Comparison of ENCODE assay signal across 8 cellular contexts in the genomic region with DNA sequence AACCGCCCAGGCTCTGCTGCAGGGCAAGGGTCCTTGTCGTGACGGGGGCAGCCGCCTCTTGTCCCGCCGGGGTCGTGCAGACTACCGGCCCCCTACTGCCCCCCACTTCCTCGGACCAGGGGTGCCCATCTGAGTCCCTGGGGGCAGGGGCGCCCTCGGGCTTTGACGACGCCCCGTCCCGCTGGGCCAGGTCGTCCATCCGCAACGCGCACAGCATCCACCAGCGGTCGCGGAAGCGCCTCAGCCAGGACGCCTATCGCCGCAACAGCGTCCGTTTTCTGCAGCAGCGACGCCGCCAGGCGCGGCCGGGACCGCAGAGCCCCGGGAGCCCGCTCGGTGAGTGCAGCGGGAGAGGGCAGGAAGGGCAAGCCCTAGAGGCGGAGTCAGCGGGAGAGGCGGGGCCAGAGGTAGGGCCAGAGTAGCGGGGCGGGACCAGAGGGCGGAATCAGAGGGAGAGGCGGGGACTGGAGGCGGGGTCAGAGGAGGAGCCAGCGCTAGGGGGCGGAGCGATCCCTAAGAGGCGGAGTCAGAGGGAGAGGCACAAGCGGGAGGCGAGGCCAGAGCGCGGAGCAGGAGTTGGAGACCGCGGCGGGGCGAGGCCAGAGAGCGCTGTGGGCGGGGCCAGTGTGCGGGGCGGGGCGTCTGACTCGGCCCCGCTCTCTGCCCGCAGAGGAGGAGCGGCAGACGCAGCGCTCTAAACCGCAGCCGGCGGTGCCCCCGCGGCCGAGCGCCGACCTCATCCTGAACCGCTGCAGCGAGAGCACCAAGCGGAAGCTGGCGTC. TPM values are rescaled to one million over a fixed set of nuclear protein-coding genes. Genes with fewer than 3 reads are reported as not detected.
A peak's percentile ranks its signal among the peaks of the same experiment; 100 is the strongest.
DNase-seq lines count a peak whose midpoint lies in the region; ATAC-seq and TF ChIP-seq lines count a peak whose summit lies in the region.
"Not testable (repeated sequence)": the region's sequence is repeated elsewhere in the genome, so short reads cannot be mapped to it uniquely, and the experiment has no call there.

No MANE protein-coding gene starts in this region.

- not testable (repeated sequence) for TF ChIP-seq EP300 in tibial nerve (IDR thresholded peaks at IDR 0.05)

- not testable (repeated sequence) for H3K36me3 ChIP-seq in tibial nerve

- TF ChIP-seq CTCF in tibial nerve (IDR thresholded peaks at IDR 0.05) = not testable (repeated sequence)

- H3K4me3 Mint-ChIP-seq in activated naive CD8-positive, alpha-beta T cell treated with anti-CD3 and anti-CD28 coated beads, Interleukin-2, amount 10 ng/mL, durations not matched to agents 7 days and 5 days = peak overlapping the region; percentile 39

- not testable (repeated sequence) for H3K4me1 ChIP-seq in tibial nerve

- not testable (repeated sequence) for H3K9me3 Mint-ChIP-seq in activated naive CD8-positive, alpha-beta T cell treated with anti-CD3 and anti-CD28 coated beads, Interleukin-2, amount 10 ng/mL, durations not matched to agents 7 days and 5 days

- H3K4me1 Mint-ChIP-seq in activated naive CD8-positive, alpha-beta T cell treated with anti-CD3 and anti-CD28 coated beads, Interleukin-2, amount 10 ng/mL, durations not matched to agents 7 days and 5 days = not testable (repeated sequence)

- not testable (repeated sequence) for H3K27me3 ChIP-seq in tibial nerve

- H3K4me3 ChIP-seq in tibial nerve = peak overlapping the region in 2 of 4 donors; percentile 31 to 47

- peak; percentile 68 for ATAC-seq in GM18861 (IDR thresholded peaks at IDR 0.05; ENCODE audit: unreplicated experiment)
- ATAC-seq in HG03045 (IDR thresholded peaks at IDR 0.05; ENCODE audit: unreplicated experiment) = peak; percentile 85
- ATAC-seq in activated naive CD8-positive, alpha-beta T cell treated with anti-CD3 and anti-CD28 coated beads, Interleukin-2, amount 10 ng/mL, durations not matched to agents 7 days and 5 days (ENCODE audit: low read depth) = peak; percentile 90
- peak; percentile 98 for ATAC-seq in Right ventricle myocardium inferior

- not testable (repeated sequence) for H3K36me3 Mint-ChIP-seq in activated naive CD8-positive, alpha-beta T cell treated with anti-CD3 and anti-CD28 coated beads, Interleukin-2, amount 10 ng/mL, durations not matched to agents 7 days and 5 days

- POLR2A ChIA-PET in activated naive CD8-positive, alpha-beta T cell treated with anti-CD3 and anti-CD28 coated beads, Interleukin-2, amount 10 ng/mL, durations not matched to agents 7 days and 5 days (lab: Charles Lee) = not testable (repeated sequence)

- TF ChIP-seq POLR2A in tibial nerve (IDR thresholded peaks at IDR 0.05) = not testable (repeated sequence)

- H3K27me3 Mint-ChIP-seq in activated naive CD8-positive, alpha-beta T cell treated with anti-CD3 and anti-CD28 coated beads, Interleukin-2, amount 10 ng/mL, durations not matched to agents 7 days and 5 days = not testable (repeated sequence)

- intact Hi-C loops in Right ventricle myocardium inferior (cut with DNase I); posterior cingulate gyrus (cut with DNase I): not testable (repeated sequence)

- not testable (repeated sequence) for H3K9me3 ChIP-seq in tibial nerve

- not testable (repeated sequence) for H3K27ac Mint-ChIP-seq in activated naive CD8-positive, alpha-beta T cell treated with anti-CD3 and anti-CD28 coated beads, Interleukin-2, amount 10 ng/mL, durations not matched to agents 7 days and 5 days

- DNase-seq in NCI-H2029 treated with DMSO at 0.1 percent for 48 hours (lab: John Stamatoyannopoulos, UW) (peak; percentile 17), T-helper 1 cell (peak; percentile 85 to 97 (median 88)), Right ventricle myocardium inferior (ENCODE audit: missing footprints) (peak; percentile 97), posterior cingulate gyrus (peak; percentile 91 to 99 (median 96)), tibial nerve (ENCODE audit: low spot score in 2 of 2) (peak; percentile 94 to 97)
- peak; percentile 98 for DNase-seq in activated naive CD8-positive, alpha-beta T cell treated with anti-CD3 and anti-CD28 coated beads, Interleukin-2, amount 10 ng/mL, durations not matched to agents 7 days and 5 days

- 0 to 1% methylated on average over 6 to 18 of the region's 82 CpGs for WGBS in tibial nerve, 2 donors

- not testable (repeated sequence) for H3K27ac ChIP-seq in tibial nerve

RNA-seq across cellular contexts. Expression of gene NCF1, which starts 14.7 kb away (rescaled TPM):
- 1 to 10 TPM; 3.8 to 4.4 TPM for total RNA-seq in activated naive CD8-positive, alpha-beta T cell treated with anti-CD3 and anti-CD28 coated beads, Interleukin-2, amount 10 ng/mL, durations not matched to agents 7 days and 5 days
- total RNA-seq in Right ventricle myocardium inferior (4.2 TPM), tibial nerve (1 to 10 TPM; 2.0 to 4.5 (median 3.5) TPM)

Comparison
In these comparisons a context has a peak if more than half of its experiments do, and no peak if none do; other contexts are left out.
1. DNase-seq: peak in every context shown above with its lines; median percentile 98 in activated naive CD8-positive, alpha-beta T cell treated with anti-CD3 and anti-CD28 coated beads, Interleukin-2, amount 10 ng/mL, durations not matched to agents 7 days and 5 days; 97 in Right ventricle myocardium inferior; 96 in posterior cingulate gyrus; 96 in tibial nerve; 88 in T-helper 1 cell; 17 in NCI-H2029 treated with DMSO at 0.1 percent for 48 hours.